Comparison of ENCODE assay signal across 14 cellular contexts in genomic region chr9:122332643-122333042, GRCh38. TPM values are rescaled to one million over a fixed set of nuclear protein-coding genes. Genes with fewer than 3 reads are reported as not detected.
DNase-seq lines count a peak whose midpoint lies in the region; ATAC-seq and TF ChIP-seq lines count a peak whose summit lies in the region.
"Had no signal": no experiment of that assay in that cellular context is flagged by ENCODE, and none has a peak within 500 bp of the region (broad histone marks: within the 10 kb centered on the region; RNA-seq: fewer than 3 reads in every experiment).

No MANE protein-coding gene starts in this region.

- no peaks in the 10 kb centered on the region for H3K79me2 ChIP-seq in Loucy (ENCODE audit: insufficient read depth, low read length)

- peak overlapping the region; percentile 98 for H3K27ac Mint-ChIP-seq in endothelial cell (ENCODE audit: unreplicated experiment)
- peak overlapping the region; percentile 79 for H3K27ac Mint-ChIP-seq in nephron progenitor cell
- H3K27ac Mint-ChIP-seq: B cell; CD8-positive, alpha-beta T cell had no signal

- no peak for ATAC-seq in HG03457 (IDR thresholded peaks at IDR 0.05; ENCODE audit: unreplicated experiment)
- ATAC-seq: CD8-positive, alpha-beta T cell had no signal

- H3F3A ChIP-seq in Loucy (ENCODE audit: low read depth), result no peaks in the 10 kb centered on the region

- H3K9ac ChIP-seq in Loucy (ENCODE audit: low read depth, low read length, poor library complexity, severe bottlenecking), result peak overlapping the region; percentile 54

- no peaks in the 10 kb centered on the region for H3K27me3 ChIP-seq in Loucy (ENCODE audit: insufficient read depth, low read length, poor library complexity, severe bottlenecking)

- H3K4me3 ChIP-seq in Loucy (ENCODE audit: low read length, poor library complexity, severe bottlenecking), result no peak overlapping the region
- H3K4me3 ChIP-seq: HAP-1 had no signal

- H4K20me1 ChIP-seq in Loucy (ENCODE audit: insufficient read depth, low read length, poor library complexity, severe bottlenecking), result no peaks in the 10 kb centered on the region

- peaks cover 5% of the 10 kb centered on the region for H3K27me3 Mint-ChIP-seq in endothelial cell (ENCODE audit: unreplicated experiment)
- peaks cover 18% of the 10 kb centered on the region for H3K27me3 Mint-ChIP-seq in nephron progenitor cell (ENCODE audit: low read depth, poor library complexity)

- peaks cover 3% of the 10 kb centered on the region for H3K36me3 Mint-ChIP-seq in endothelial cell (ENCODE audit: low read depth, unreplicated experiment)
- H3K36me3 Mint-ChIP-seq in nephron progenitor cell (ENCODE audit: low read depth), result no peaks in the 10 kb centered on the region

- peaks cover 58% of the 10 kb centered on the region for H3K4me1 Mint-ChIP-seq in endothelial cell (ENCODE audit: unreplicated experiment)
- peaks cover 15% of the 10 kb centered on the region for H3K4me1 Mint-ChIP-seq in nephron progenitor cell

- H3K9me3 ChIP-seq in Loucy (ENCODE audit: insufficient read depth, low read depth, low read length), result no peaks in the 10 kb centered on the region
- H3K9me3 ChIP-seq: HAP-1 had no signal

- no peak for TF ChIP-seq CTCF in Loucy (conservative IDR thresholded peaks at IDR 0.05; ENCODE audit: low read length)
- no peak for TF ChIP-seq CTCF in endothelial cell (IDR thresholded peaks at IDR 0.05; ENCODE audit: unreplicated experiment)
- no peak for TF ChIP-seq CTCF in nephron progenitor cell (IDR thresholded peaks at IDR 0.05)

- H2AFZ ChIP-seq in Loucy (ENCODE audit: low read length), result no peak overlapping the region

- H3K9me2 ChIP-seq in Loucy (replicated peaks; ENCODE audit: low read depth, low read length), result no peaks in the 10 kb centered on the region

- DNase-seq in endothelial cell (ENCODE audit: low spot score) (no peak), nephron progenitor cell (no peak), pons (ENCODE audit: low spot score) (no peak), HT-29 (ENCODE audit: low spot score) (no peak)
- no peak for DNase-seq in activated CD4-positive, alpha-beta T cell treated with anti-CD3 and anti-CD28 coated beads, Interleukin-2, amount 50 U/mL, for 4 hours
- DNase-seq: CD8-positive, alpha-beta T cell; COR-L47; DMS153; EL had no signal

- peak overlapping the region; percentile 40 for H3K4me2 ChIP-seq in Loucy (ENCODE audit: low read depth, low read length, poor library complexity, severe bottlenecking)

- H3K4me3 Mint-ChIP-seq in endothelial cell (ENCODE audit: unreplicated experiment) (peak overlapping the region; percentile 17), nephron progenitor cell (no peak overlapping the region)
- H3K4me3 Mint-ChIP-seq: B cell; CD14-positive monocyte; CD8-positive, alpha-beta T cell had no signal

- peaks cover 22% of the 10 kb centered on the region for H3K4me1 ChIP-seq in Loucy (ENCODE audit: insufficient read depth, low read length, poor library complexity, severe bottlenecking)

- H3K9me3 Mint-ChIP-seq in endothelial cell (ENCODE audit: unreplicated experiment) (no peaks in the 10 kb centered on the region), nephron progenitor cell (no peaks in the 10 kb centered on the region)
- H3K9me3 Mint-ChIP-seq: CD14-positive monocyte; CD8-positive, alpha-beta T cell had no signal

- H3K36me3 ChIP-seq in Loucy (ENCODE audit: insufficient read depth, low read length), result no peaks in the 10 kb centered on the region

RNA-seq across cellular contexts. Expression of gene PTGS1, which starts 38.2 kb away (rescaled TPM):
- 33.4 TPM for total RNA-seq in endothelial cell (ENCODE audit: unreplicated experiment)
- 2.1 and 3.9 TPM in 2 replicates for total RNA-seq in HT-29 (2014; rRNA removed; shearing (Covaris generic))
- total RNA-seq: CD8-positive, alpha-beta T cell had no signal
